Comparison of ENCODE assay signal across 17 cellular contexts in genomic region chr6:162493917-162494316, GRCh38.
A peak's percentile ranks its signal among the peaks of the same experiment; 100 is the strongest.
DNase-seq lines count a peak whose midpoint lies in the region; ATAC-seq, FAIRE-seq and TF ChIP-seq lines count a peak whose summit lies in the region.
"Had no signal": no experiment of that assay in that cellular context is flagged by ENCODE, and none has a peak within 500 bp of the region (broad histone marks: within the 10 kb centered on the region; RNA-seq: fewer than 3 reads in every experiment).

No MANE protein-coding gene starts in this region.

- H2BK20ac ChIP-seq in H1 (ENCODE audit: low read length) = no peak overlapping the region

- H3K27me3 ChIP-seq in HepG2 (ENCODE audit: control insufficient read depth in 1 of 2, insufficient read depth in 2 of 2, low read length in 2 of 2) = no peaks in the 10 kb centered on the region
- H3K27me3 ChIP-seq in right lobe of liver = no peaks in the 10 kb centered on the region
- H3K27me3 ChIP-seq in H1 (replicated peaks in 1 of 4; ENCODE audit: control insufficient read depth in 3 of 4, extremely low read depth in 1 of 4, insufficient read depth in 3 of 4, low read length in 3 of 4) = no peaks in the 10 kb centered on the region
- H3K27me3 ChIP-seq in trophoblast cell (ENCODE audit: insufficient read depth, low read length) = no peaks in the 10 kb centered on the region
- H3K27me3 ChIP-seq in esophagus squamous epithelium = no peaks in the 10 kb centered on the region
- H3K27me3 ChIP-seq: BLaER1 treated with 17β-estradiol and CSF1 and Interleukin-3, amounts not matched to agents 10 nM and 100 nM had no signal

- CTCF ChIA-PET in HepG2 (lab: Yijun Ruan, JAX; ENCODE audit: low intra/inter-chr PET ratio, low total read pairs) = no interaction called here
- CTCF ChIA-PET in H1 (lab: Charles Lee; ENCODE audit: partially characterized antibody) = interaction anchor here (0.6 to 1.4 kb wide), 3 partner anchors 8 to 354 kb away, joined by 3 to 4 read pairs (median 3); no protein-coding TSS in a partner anchor

- no peak overlapping the region for H2AFZ ChIP-seq in HepG2 (ENCODE audit: low read length)
- H2AFZ ChIP-seq in H1 (ENCODE audit: low read length) = peak overlapping the region; percentile 78
- H2AFZ ChIP-seq in trophoblast cell (ENCODE audit: insufficient read depth, low read length, poor library complexity) = no peak overlapping the region

- no peak overlapping the region for H3K4ac ChIP-seq in H1 (replicated peaks; ENCODE audit: insufficient read length, low read depth, low read length)
- H3K4ac ChIP-seq in trophoblast cell (ENCODE audit: low read depth, low read length) = no peak overlapping the region

- H3K79me2 ChIP-seq in HepG2 (ENCODE audit: insufficient read depth, low read length) (no peaks in the 10 kb centered on the region), H1 (ENCODE audit: control insufficient read depth in 1 of 2, insufficient read depth in 2 of 2, low read length in 2 of 2) (no peaks in the 10 kb centered on the region), trophoblast cell (ENCODE audit: control insufficient read depth, insufficient read depth, low read length, poor library complexity) (no peaks in the 10 kb centered on the region)

- H4K91ac ChIP-seq in H1 (replicated peaks; ENCODE audit: insufficient read length, low read length) (no peak overlapping the region), trophoblast cell (ENCODE audit: low read depth, low read length) (no peak overlapping the region)

- no peak overlapping the region for H2BK5ac ChIP-seq in H1 (ENCODE audit: low read depth, low read length)
- no peak overlapping the region for H2BK5ac ChIP-seq in trophoblast cell (ENCODE audit: low read depth, low read length, poor library complexity)

- no peak overlapping the region for H3K4me3 ChIP-seq in HepG2 (replicated peaks in 1 of 3; ENCODE audit: insufficient read depth in 1 of 3, low read depth in 2 of 3, low read length in 3 of 3)
- H3K4me3 ChIP-seq in right lobe of liver = no peak overlapping the region
- no peak overlapping the region for H3K4me3 ChIP-seq in H1 (ENCODE audit: extremely low read depth in 1 of 4, insufficient read depth in 2 of 4, low read depth in 3 of 4, low read length in 4 of 4)
- H3K4me3 ChIP-seq in trophoblast cell (ENCODE audit: low read depth, low read length) = no peak overlapping the region
- H3K4me3 ChIP-seq in esophagus squamous epithelium = no peak overlapping the region
- H3K4me3 ChIP-seq: BLaER1 treated with 17β-estradiol and CSF1 and Interleukin-3, amounts not matched to agents 10 nM and 100 nM had no signal

- H3K9me3 ChIP-seq in HepG2 (ENCODE audit: low read length) (peaks cover 6% of the 10 kb centered on the region; the same call in 1 of the 2 replicates), right lobe of liver (no peaks in the 10 kb centered on the region), H1 (ENCODE audit: insufficient read depth in 2 of 2, low read depth in 1 of 2, low read length in 1 of 2) (no peaks in the 10 kb centered on the region), trophoblast cell (ENCODE audit: insufficient read depth, low read depth, low read length) (peaks cover 2% of the 10 kb centered on the region), esophagus squamous epithelium (no peaks in the 10 kb centered on the region)
- H3K9me3 ChIP-seq: BLaER1 treated with 17β-estradiol and CSF1 and Interleukin-3, amounts not matched to agents 10 nM and 100 nM had no signal

- no peak overlapping the region for H4K8ac ChIP-seq in H1 (ENCODE audit: extremely low read depth, insufficient read depth, low read length)
- no peak overlapping the region for H4K8ac ChIP-seq in trophoblast cell (ENCODE audit: low read depth, low read length)

- no peak for TF ChIP-seq EP300 in HepG2 (IDR thresholded peaks at IDR 0.05; ENCODE audit: low read depth in 2 of 2, low read length in 2 of 2)
- no peak for TF ChIP-seq EP300 in HepG2 (CRISPR knock-in tag; IDR thresholded peaks at IDR 0.05; ENCODE audit: borderline replicate concordance)
- no peak for TF ChIP-seq EP300 in H1 (IDR thresholded peaks at IDR 0.05; ENCODE audit: borderline replicate concordance in 1 of 2, low read depth in 2 of 2, low read length in 2 of 2)

- H3K9ac ChIP-seq in HepG2 (ENCODE audit: insufficient read depth, low read depth, low read length) (no peak overlapping the region), H1 (replicated peaks in 1 of 4; ENCODE audit: extremely low read depth in 1 of 4, low read depth in 3 of 4, low read length in 3 of 4) (no peak overlapping the region), trophoblast cell (ENCODE audit: low read length) (no peak overlapping the region)
- H3K9ac ChIP-seq: BLaER1 treated with 17β-estradiol and CSF1 and Interleukin-3, amounts not matched to agents 10 nM and 100 nM had no signal

- no peak overlapping the region for H3K18ac ChIP-seq in H1 (ENCODE audit: extremely low read depth, low read length)
- H3K18ac ChIP-seq in trophoblast cell (ENCODE audit: low read length) = no peak overlapping the region

- no peak overlapping the region for H2AK5ac ChIP-seq in H1 (ENCODE audit: low read depth, low read length)
- H2AK5ac ChIP-seq in trophoblast cell (ENCODE audit: low read length) = no peak overlapping the region

- H2BK120ac ChIP-seq in H1 (replicated peaks; ENCODE audit: low read depth, low read length) = no peak overlapping the region
- H2BK120ac ChIP-seq in trophoblast cell (ENCODE audit: insufficient read depth, low read length, poor library complexity) = no peak overlapping the region

- H3K14ac ChIP-seq in H1 (ENCODE audit: insufficient read length) = no peak overlapping the region
- no peak overlapping the region for H3K14ac ChIP-seq in trophoblast cell (ENCODE audit: low read length)

- H3K79me1 ChIP-seq in H1 (ENCODE audit: low read depth, low read length) (no peaks in the 10 kb centered on the region), trophoblast cell (ENCODE audit: low read length) (no peaks in the 10 kb centered on the region)

- no peak overlapping the region for H4K12ac ChIP-seq in trophoblast cell (ENCODE audit: low read depth, low read length)

- H2BK12ac ChIP-seq in H1 (ENCODE audit: low read depth, low read length) (no peak overlapping the region), trophoblast cell (ENCODE audit: low read length) (no peak overlapping the region)

- no peak overlapping the region for H4K5ac ChIP-seq in H1 (ENCODE audit: insufficient read length, low read depth, low read length)

- in situ Hi-C loops in HepG2 (cut with HindIII; ENCODE audit: extremely low pct_ligation_motif_present, low pct_unique_long_range_greater_than_20kb) = no loop called here

- FAIRE-seq in HepG2 (lab: Jason Lieb, UNC) (no peak), H1 (lab: Jason Lieb, UNC) (no peak)
- FAIRE-seq: GM12892, GM18507 had no signal

- no peak overlapping the region for H3K4me2 ChIP-seq in HepG2 (ENCODE audit: low read depth, low read length)
- H3K4me2 ChIP-seq in H1 (ENCODE audit: insufficient read depth in 1 of 2, low read depth in 2 of 2, low read length in 2 of 2) = no peak overlapping the region
- H3K4me2 ChIP-seq in trophoblast cell (ENCODE audit: low read length) = no peak overlapping the region

- intact Hi-C loops in HepG2 (cut with micrococcal nuclease; ENCODE audit: unreplicated experiment) = no loop called here
- intact Hi-C loops in right lobe of liver (cut with DNase I) = no loop called here
- intact Hi-C loops in esophagus squamous epithelium (cut with DNase I) = no loop called here

- H3K36me3 ChIP-seq in HepG2 (replicated peaks in 1 of 2; ENCODE audit: control insufficient read depth in 1 of 2, insufficient read depth in 2 of 2, low read length in 2 of 2) (no peaks in the 10 kb centered on the region), right lobe of liver (no peaks in the 10 kb centered on the region), H1 (ENCODE audit: control insufficient read depth in 2 of 4, insufficient read depth in 4 of 4, low read length in 3 of 4) (no peaks in the 10 kb centered on the region), trophoblast cell (ENCODE audit: control insufficient read depth in 1 of 2, insufficient read depth in 2 of 2, low read length in 2 of 2) (no peaks in the 10 kb centered on the region), esophagus squamous epithelium (no peaks in the 10 kb centered on the region)
- H3K36me3 ChIP-seq: BLaER1 treated with 17β-estradiol and CSF1 and Interleukin-3, amounts not matched to agents 10 nM and 100 nM had no signal

- H3K4me1 ChIP-seq in HepG2 (ENCODE audit: insufficient read depth, low read length) (peaks cover 13% of the 10 kb centered on the region), right lobe of liver (peaks cover 0 to 11% (median 5%) of the 10 kb centered on the region in 4 donors), H1 (replicated peaks in 1 of 4; ENCODE audit: control insufficient read depth in 3 of 4, insufficient read depth in 4 of 4, low read length in 3 of 4) (no peaks in the 10 kb centered on the region; a peak in 1 of 7 replicates), trophoblast cell (ENCODE audit: control insufficient read depth in 1 of 2, insufficient read depth in 2 of 2, low read length in 2 of 2) (no peaks in the 10 kb centered on the region), esophagus squamous epithelium (no peaks in the 10 kb centered on the region)

- H4K20me1 ChIP-seq in HepG2 (ENCODE audit: insufficient read depth, low read length) (no peaks in the 10 kb centered on the region), H1 (replicated peaks in 1 of 2; ENCODE audit: control insufficient read depth in 1 of 2, insufficient read depth in 2 of 2, low read length in 2 of 2) (no peaks in the 10 kb centered on the region)
- H4K20me1 ChIP-seq: BLaER1 treated with 17β-estradiol and CSF1 and Interleukin-3, amounts not matched to agents 10 nM and 100 nM had no signal

- H3K23ac ChIP-seq in H1 (ENCODE audit: insufficient read length) (no peak overlapping the region), trophoblast cell (ENCODE audit: low read length) (peak overlapping the region; percentile 33)

- no peaks in the 10 kb centered on the region for H3K23me2 ChIP-seq in H1 (ENCODE audit: low read depth, low read length)

- no peak overlapping the region for H3K27ac ChIP-seq in HepG2 (ENCODE audit: extremely low read length, insufficient read depth, low read length)
- H3K27ac ChIP-seq in right lobe of liver = no peak overlapping the region
- no peak overlapping the region for H3K27ac ChIP-seq in H1 (ENCODE audit: low read depth, low read length)
- H3K27ac ChIP-seq in trophoblast cell (ENCODE audit: low read depth, low read length) = no peak overlapping the region
- no peak overlapping the region for H3K27ac ChIP-seq in esophagus squamous epithelium
- H3K27ac ChIP-seq: BLaER1 treated with 17β-estradiol and CSF1 and Interleukin-3, amounts not matched to agents 10 nM and 100 nM had no signal

- TF ChIP-seq CTCF in HepG2 (CRISPR knock-in tag; IDR thresholded peaks at IDR 0.05) (no peak), right lobe of liver (IDR thresholded peaks at IDR 0.05) (no peak), H1 (IDR thresholded peaks at IDR 0.05; ENCODE audit: control extremely low read depth in 1 of 3, insufficient read depth in 1 of 3, low read depth in 1 of 3, low read length in 3 of 3) (no peak), esophagus squamous epithelium (IDR thresholded peaks at IDR 0.05) (no peak)

- no peak overlapping the region for H3K56ac ChIP-seq in H1 (replicated peaks; ENCODE audit: insufficient read length, low read depth, low read length)

- WGBS in HepG2 (ENCODE audit: low lambda C conversion rate) = 44% methylated on average over 3 of the region's 3 CpGs
- WGBS in right lobe of liver (ENCODE audit: insufficient coverage, low coverage, low lambda C conversion rate, missing lambda C conversion rate) = 100% methylated on average over 2 of the region's 3 CpGs
- WGBS in H1 (ENCODE audit: extremely low coverage in 1 of 2, insufficient coverage in 1 of 2, insufficient read length in 1 of 2, insufficient replicate concordance in 2 of 2, low coverage in 1 of 2, low lambda C conversion rate in 2 of 2, missing lambda C conversion rate in 1 of 2), 2 experiments = 86% methylated on average over 3 of the region's 3 CpGs; no CpG with 5 or more reads in 1 of the 2 experiments
- WGBS in trophoblast cell (ENCODE audit: extremely low coverage, insufficient coverage, insufficient read length) = no CpG with 5 or more reads among the region's 3 CpGs
- 92 to 97% methylated on average over 2 to 3 of the region's 3 CpGs for WGBS in esophagus squamous epithelium, 2 donors

- DNase-seq in HepG2 (ENCODE audit: low spot score) (no peak), right lobe of liver (no peak), H1 (ENCODE audit: low read depth in 1 of 2, low spot score in 2 of 2) (no peak), trophoblast cell (no peak), esophagus squamous epithelium (lab: John Stamatoyannopoulos, UW) (no peak)
- no peak for DNase-seq in stimulated activated CD4-positive, alpha-beta T cell treated with anti-CD3 and anti-CD28 coated beads, Interleukin-1b, Interleukin-23, amount 100 ng/mL, for 48 hours
- DNase-seq: CD8-positive, alpha-beta T cell; DMS153; DMS79; GDM1; GOT3; H9; IMR-90; KG1 had no signal

- no peak overlapping the region for H2BK15ac ChIP-seq in H1 (ENCODE audit: low read length)

- TF ChIP-seq RAD21 in HepG2 (CRISPR knock-in tag; IDR thresholded peaks at IDR 0.05) (no peak), H1 (IDR thresholded peaks at IDR 0.05 in 1 of 2, conservative IDR thresholded peaks at IDR 0.05 in 1 of 2; ENCODE audit: low read depth in 2 of 2, low read length in 2 of 2) (no peak)

- BruUV-seq in HepG2 (replicated peaks; lab: Mats Ljungman, UMichigan) = no TSS peak

- ATAC-seq in HepG2 = no peak
- no peak for ATAC-seq in right lobe of liver
- ATAC-seq: CD8-positive, alpha-beta T cell had no signal

- TF ChIP-seq POLR2A in HepG2 (IDR thresholded peaks at IDR 0.05; ENCODE audit: insufficient read depth in 1 of 2, low read depth in 2 of 2, low read length in 2 of 2) (no peak), right lobe of liver (IDR thresholded peaks at IDR 0.05) (no peak), H1 (IDR thresholded peaks at IDR 0.05; ENCODE audit: control extremely low read depth in 1 of 2, low read depth in 2 of 2, low read length in 2 of 2) (no peak), esophagus squamous epithelium (IDR thresholded peaks at IDR 0.05) (no peak)

- POLR2A ChIA-PET in HepG2 (lab: Yijun Ruan, JAX) (no interaction called here), H1 (lab: Charles Lee; ENCODE audit: partially characterized antibody) (no interaction called here)
